1 cellular context compared by ENCODE assay signal in the genomic region with DNA sequence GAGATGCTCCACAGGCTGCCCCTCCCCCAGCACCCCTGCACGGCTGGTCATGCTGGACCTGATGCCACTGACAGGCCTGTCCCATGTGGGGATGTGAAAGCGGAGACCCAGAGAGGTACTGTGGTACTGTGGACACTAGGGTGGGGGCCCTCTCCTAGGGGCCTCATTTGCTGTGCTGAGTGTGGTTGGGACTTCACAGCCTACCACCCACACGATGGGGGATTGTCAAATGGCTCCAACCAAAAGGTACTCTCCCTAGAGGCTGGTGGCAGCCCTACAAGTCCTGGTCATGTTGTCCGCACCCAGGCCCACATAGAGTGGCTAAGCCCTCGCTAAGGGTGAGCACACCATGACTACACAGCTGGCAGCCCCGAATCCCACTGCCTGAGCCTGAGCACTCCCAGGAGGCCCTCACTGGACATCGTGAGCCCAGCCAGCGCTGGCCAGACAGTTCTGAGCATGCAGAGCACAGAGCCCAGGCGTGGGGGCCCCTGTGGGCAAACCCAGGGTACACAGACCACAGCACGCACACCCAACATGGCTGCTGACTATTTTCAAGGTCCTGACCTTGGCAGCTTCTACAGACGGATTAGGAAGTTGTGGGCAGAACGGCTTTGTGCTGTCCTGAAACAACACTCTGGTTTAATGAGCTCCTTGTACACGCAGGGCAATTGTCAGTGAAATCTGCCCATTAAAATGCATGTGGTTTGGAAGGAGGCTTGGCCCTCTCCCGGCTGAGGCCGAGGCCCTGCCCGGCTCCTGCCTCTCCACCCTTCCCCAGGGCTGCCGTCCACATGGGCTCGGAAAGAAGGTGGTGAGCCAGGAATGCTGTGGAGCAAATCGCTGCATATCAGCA.
TF ChIP-seq lines count a peak whose summit lies in the region.

No MANE protein-coding gene starts in this region.

TF ChIP-seq in HepG2, 621 proteins besides CTCF, POLR2A, EP300 and RAD21 (continued from another document and continues in another):
- TF ChIP-seq, protein P1, sequence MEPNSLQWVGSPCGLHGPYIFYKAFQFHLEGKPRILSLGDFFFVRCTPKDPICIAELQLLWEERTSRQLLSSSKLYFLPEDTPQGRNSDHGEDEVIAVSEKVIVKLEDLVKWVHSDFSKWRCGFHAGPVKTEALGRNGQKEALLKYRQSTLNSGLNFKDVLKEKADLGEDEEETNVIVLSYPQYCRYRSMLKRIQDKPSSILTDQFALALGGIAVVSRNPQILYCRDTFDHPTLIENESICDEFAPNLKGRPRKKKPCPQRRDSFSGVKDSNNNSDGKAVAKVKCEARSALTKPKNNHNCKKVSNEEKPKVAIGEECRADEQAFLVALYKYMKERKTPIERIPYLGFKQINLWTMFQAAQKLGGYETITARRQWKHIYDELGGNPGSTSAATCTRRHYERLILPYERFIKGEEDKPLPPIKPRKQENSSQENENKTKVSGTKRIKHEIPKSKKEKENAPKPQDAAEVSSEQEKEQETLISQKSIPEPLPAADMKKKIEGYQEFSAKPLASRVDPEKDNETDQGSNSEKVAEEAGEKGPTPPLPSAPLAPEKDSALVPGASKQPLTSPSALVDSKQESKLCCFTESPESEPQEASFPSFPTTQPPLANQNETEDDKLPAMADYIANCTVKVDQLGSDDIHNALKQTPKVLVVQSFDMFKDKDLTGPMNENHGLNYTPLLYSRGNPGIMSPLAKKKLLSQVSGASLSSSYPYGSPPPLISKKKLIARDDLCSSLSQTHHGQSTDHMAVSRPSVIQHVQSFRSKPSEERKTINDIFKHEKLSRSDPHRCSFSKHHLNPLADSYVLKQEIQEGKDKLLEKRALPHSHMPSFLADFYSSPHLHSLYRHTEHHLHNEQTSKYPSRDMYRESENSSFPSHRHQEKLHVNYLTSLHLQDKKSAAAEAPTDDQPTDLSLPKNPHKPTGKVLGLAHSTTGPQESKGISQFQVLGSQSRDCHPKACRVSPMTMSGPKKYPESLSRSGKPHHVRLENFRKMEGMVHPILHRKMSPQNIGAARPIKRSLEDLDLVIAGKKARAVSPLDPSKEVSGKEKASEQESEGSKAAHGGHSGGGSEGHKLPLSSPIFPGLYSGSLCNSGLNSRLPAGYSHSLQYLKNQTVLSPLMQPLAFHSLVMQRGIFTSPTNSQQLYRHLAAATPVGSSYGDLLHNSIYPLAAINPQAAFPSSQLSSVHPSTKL (CRISPR knock-in tag; IDR thresholded peaks at IDR 0.05): peak; percentile 27; the same call in 1 of the 2 replicates
- TF ChIP-seq ZNF543 (CRISPR knock-in tag; IDR thresholded peaks at IDR 0.05) (no peak), ZNF660 (CRISPR knock-in tag; IDR thresholded peaks at IDR 0.05; ENCODE audit: borderline replicate concordance, low read depth) (no peak), ZFP1 (CRISPR knock-in tag; IDR thresholded peaks at IDR 0.05) (no peak), ZNF225 (CRISPR knock-in tag; IDR thresholded peaks at IDR 0.05) (0 out of 2 replicates have a peak, but pooled peaks have one; percentile 51), ZFP36 (IDR thresholded peaks at IDR 0.05; ENCODE audit: borderline replicate concordance, low read depth, low read length, partially characterized antibody) (no peak), ZNF546 (CRISPR knock-in tag; conservative IDR thresholded peaks at IDR 0.05) (0 out of 2 replicates have a peak, but pooled peaks have one; percentile 26), MIXL1 (CRISPR knock-in tag; IDR thresholded peaks at IDR 0.05) (no peak), ZNF143 (CRISPR knock-in tag; IDR thresholded peaks at IDR 0.05) (no peak), IKZF1 (IDR thresholded peaks at IDR 0.05) (no peak), RXRA (CRISPR knock-in tag; IDR thresholded peaks at IDR 0.05) (no peak), ZMYM4 (CRISPR knock-in tag; IDR thresholded peaks at IDR 0.05) (peak; percentile 14; the same call in 1 of the 2 replicates), NR3C1 (CRISPR knock-in tag; IDR thresholded peaks at IDR 0.05) (no peak), NR2C2 (CRISPR knock-in tag; IDR thresholded peaks at IDR 0.05; ENCODE audit: borderline replicate concordance) (peak; percentile 21; the same call in 1 of the 2 replicates), TOE1 (CRISPR knock-in tag; IDR thresholded peaks at IDR 0.05) (no peak), SRF (IDR thresholded peaks at IDR 0.05; ENCODE audit: low read depth, low read length) (no peak), SIX1 (CRISPR knock-in tag; IDR thresholded peaks at IDR 0.05; ENCODE audit: borderline replicate concordance) (no peak), JUN (CRISPR knock-in tag; IDR thresholded peaks at IDR 0.05) (no peak), LCORL (IDR thresholded peaks at IDR 0.05) (no peak), LCORL (CRISPR knock-in tag; IDR thresholded peaks at IDR 0.05) (no peak), TEAD2 (CRISPR knock-in tag; IDR thresholded peaks at IDR 0.05) (0 out of 2 replicates have a peak, but pooled peaks have one; percentile 24), ARHGAP35 (CRISPR knock-in tag; IDR thresholded peaks at IDR 0.05; ENCODE audit: borderline replicate concordance) (peak; percentile 51; the same call in 1 of the 2 replicates), ZNF44 (CRISPR knock-in tag; IDR thresholded peaks at IDR 0.05) (no peak), ZNF3 (CRISPR knock-in tag; IDR thresholded peaks at IDR 0.05) (no peak), GABPA (IDR thresholded peaks at IDR 0.05; ENCODE audit: low read depth, low read length) (no peak), GABPA (CRISPR knock-in tag; IDR thresholded peaks at IDR 0.05; ENCODE audit: low read depth) (no peak), FOXA3 (CRISPR knock-in tag; IDR thresholded peaks at IDR 0.05) (0 out of 2 replicates have a peak, but pooled peaks have one; percentile 25), ESRRA (CRISPR knock-in tag; IDR thresholded peaks at IDR 0.05; ENCODE audit: low read depth) (peak; percentile 81), ZNF501 (CRISPR knock-in tag; IDR thresholded peaks at IDR 0.05) (0 out of 2 replicates have a peak, but pooled peaks have one; percentile 42), ZNF282 (IDR thresholded peaks at IDR 0.05; ENCODE audit: partially characterized antibody) (no peak), ZNF790 (CRISPR knock-in tag; IDR thresholded peaks at IDR 0.05; ENCODE audit: borderline replicate concordance) (no peak), SOX13 (IDR thresholded peaks at IDR 0.05) (no peak), SOX13 (CRISPR knock-in tag; conservative IDR thresholded peaks at IDR 0.05 in 1 of 2, IDR thresholded peaks at IDR 0.05 in 1 of 2) (peak in 1 of 2 experiments; percentile 25; a peak in 2 of 4 replicates), ZNF432 (CRISPR knock-in tag; IDR thresholded peaks at IDR 0.05; ENCODE audit: borderline replicate concordance) (no peak), DNMT1 (CRISPR knock-in tag; IDR thresholded peaks at IDR 0.05) (no peak), SNAI1 (CRISPR knock-in tag; IDR thresholded peaks at IDR 0.05; ENCODE audit: borderline replicate concordance) (no peak), TAF1 (CRISPR knock-in tag; IDR thresholded peaks at IDR 0.05) (0 out of 2 replicates have a peak, but pooled peaks have one; percentile 15), HNRNPK (IDR thresholded peaks at IDR 0.05; ENCODE audit: low read depth, low read length, poor library complexity, severe bottlenecking) (no peak), ZNF644 (CRISPR knock-in tag; IDR thresholded peaks at IDR 0.05; ENCODE audit: low read depth) (peak; percentile 33; the same call in 1 of the 2 replicates), FIP1L1 (IDR thresholded peaks at IDR 0.05; ENCODE audit: borderline replicate concordance, insufficient read depth, low read depth, low read length) (no peak), MED1 (CRISPR knock-in tag; IDR thresholded peaks at IDR 0.05) (0 out of 2 replicates have a peak, but pooled peaks have one; percentile 22), MAZ (IDR thresholded peaks at IDR 0.05; ENCODE audit: borderline replicate concordance, low read depth, low read length) (no peak), MAZ (CRISPR knock-in tag; IDR thresholded peaks at IDR 0.05; ENCODE audit: low read depth) (no peak), YY1 (IDR thresholded peaks at IDR 0.05; ENCODE audit: insufficient read depth, insufficient replicate concordance, low read depth, low read length) (peak; percentile 72), ZNF510 (CRISPR knock-in tag; IDR thresholded peaks at IDR 0.05; ENCODE audit: low read depth) (no peak), HDAC6 (IDR thresholded peaks at IDR 0.05; ENCODE audit: low read depth, low read length) (no peak)
- TF ChIP-seq, protein P2, sequence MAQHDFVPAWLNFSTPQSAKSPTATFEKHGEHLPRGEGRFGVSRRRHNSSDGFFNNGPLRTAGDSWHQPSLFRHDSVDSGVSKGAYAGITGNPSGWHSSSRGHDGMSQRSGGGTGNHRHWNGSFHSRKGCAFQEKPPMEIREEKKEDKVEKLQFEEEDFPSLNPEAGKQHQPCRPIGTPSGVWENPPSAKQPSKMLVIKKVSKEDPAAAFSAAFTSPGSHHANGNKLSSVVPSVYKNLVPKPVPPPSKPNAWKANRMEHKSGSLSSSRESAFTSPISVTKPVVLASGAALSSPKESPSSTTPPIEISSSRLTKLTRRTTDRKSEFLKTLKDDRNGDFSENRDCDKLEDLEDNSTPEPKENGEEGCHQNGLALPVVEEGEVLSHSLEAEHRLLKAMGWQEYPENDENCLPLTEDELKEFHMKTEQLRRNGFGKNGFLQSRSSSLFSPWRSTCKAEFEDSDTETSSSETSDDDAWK (CRISPR knock-in tag; IDR thresholded peaks at IDR 0.05): no peak
- TF ChIP-seq, protein P3, sequence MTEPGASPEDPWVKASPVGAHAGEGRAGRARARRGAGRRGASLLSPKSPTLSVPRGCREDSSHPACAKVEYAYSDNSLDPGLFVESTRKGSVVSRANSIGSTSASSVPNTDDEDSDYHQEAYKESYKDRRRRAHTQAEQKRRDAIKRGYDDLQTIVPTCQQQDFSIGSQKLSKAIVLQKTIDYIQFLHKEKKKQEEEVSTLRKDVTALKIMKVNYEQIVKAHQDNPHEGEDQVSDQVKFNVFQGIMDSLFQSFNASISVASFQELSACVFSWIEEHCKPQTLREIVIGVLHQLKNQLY (CRISPR knock-in tag; IDR thresholded peaks at IDR 0.05): no peak
- TF ChIP-seq, protein P4, sequence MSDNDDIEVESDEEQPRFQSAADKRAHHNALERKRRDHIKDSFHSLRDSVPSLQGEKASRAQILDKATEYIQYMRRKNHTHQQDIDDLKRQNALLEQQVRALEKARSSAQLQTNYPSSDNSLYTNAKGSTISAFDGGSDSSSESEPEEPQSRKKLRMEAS (IDR thresholded peaks at IDR 0.05): peak; percentile 70
- TF ChIP-seq, protein P5, sequence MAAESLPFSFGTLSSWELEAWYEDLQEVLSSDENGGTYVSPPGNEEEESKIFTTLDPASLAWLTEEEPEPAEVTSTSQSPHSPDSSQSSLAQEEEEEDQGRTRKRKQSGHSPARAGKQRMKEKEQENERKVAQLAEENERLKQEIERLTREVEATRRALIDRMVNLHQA (CRISPR knock-in tag; IDR thresholded peaks at IDR 0.05): no peak
- TF ChIP-seq, protein P6, sequence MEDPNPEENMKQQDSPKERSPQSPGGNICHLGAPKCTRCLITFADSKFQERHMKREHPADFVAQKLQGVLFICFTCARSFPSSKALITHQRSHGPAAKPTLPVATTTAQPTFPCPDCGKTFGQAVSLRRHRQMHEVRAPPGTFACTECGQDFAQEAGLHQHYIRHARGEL (CRISPR knock-in tag; IDR thresholded peaks at IDR 0.05): no peak
- TF ChIP-seq, protein P7, sequence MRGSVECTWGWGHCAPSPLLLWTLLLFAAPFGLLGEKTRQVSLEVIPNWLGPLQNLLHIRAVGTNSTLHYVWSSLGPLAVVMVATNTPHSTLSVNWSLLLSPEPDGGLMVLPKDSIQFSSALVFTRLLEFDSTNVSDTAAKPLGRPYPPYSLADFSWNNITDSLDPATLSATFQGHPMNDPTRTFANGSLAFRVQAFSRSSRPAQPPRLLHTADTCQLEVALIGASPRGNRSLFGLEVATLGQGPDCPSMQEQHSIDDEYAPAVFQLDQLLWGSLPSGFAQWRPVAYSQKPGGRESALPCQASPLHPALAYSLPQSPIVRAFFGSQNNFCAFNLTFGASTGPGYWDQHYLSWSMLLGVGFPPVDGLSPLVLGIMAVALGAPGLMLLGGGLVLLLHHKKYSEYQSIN (CRISPR knock-in tag; IDR thresholded peaks at IDR 0.05; ENCODE audit: borderline replicate concordance): no peak
- TF ChIP-seq, protein P8, sequence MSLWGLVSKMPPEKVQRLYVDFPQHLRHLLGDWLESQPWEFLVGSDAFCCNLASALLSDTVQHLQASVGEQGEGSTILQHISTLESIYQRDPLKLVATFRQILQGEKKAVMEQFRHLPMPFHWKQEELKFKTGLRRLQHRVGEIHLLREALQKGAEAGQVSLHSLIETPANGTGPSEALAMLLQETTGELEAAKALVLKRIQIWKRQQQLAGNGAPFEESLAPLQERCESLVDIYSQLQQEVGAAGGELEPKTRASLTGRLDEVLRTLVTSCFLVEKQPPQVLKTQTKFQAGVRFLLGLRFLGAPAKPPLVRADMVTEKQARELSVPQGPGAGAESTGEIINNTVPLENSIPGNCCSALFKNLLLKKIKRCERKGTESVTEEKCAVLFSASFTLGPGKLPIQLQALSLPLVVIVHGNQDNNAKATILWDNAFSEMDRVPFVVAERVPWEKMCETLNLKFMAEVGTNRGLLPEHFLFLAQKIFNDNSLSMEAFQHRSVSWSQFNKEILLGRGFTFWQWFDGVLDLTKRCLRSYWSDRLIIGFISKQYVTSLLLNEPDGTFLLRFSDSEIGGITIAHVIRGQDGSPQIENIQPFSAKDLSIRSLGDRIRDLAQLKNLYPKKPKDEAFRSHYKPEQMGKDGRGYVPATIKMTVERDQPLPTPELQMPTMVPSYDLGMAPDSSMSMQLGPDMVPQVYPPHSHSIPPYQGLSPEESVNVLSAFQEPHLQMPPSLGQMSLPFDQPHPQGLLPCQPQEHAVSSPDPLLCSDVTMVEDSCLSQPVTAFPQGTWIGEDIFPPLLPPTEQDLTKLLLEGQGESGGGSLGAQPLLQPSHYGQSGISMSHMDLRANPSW (CRISPR knock-in tag; IDR thresholded peaks at IDR 0.05; ENCODE audit: borderline replicate concordance): no peak
- TF ChIP-seq, protein P9, sequence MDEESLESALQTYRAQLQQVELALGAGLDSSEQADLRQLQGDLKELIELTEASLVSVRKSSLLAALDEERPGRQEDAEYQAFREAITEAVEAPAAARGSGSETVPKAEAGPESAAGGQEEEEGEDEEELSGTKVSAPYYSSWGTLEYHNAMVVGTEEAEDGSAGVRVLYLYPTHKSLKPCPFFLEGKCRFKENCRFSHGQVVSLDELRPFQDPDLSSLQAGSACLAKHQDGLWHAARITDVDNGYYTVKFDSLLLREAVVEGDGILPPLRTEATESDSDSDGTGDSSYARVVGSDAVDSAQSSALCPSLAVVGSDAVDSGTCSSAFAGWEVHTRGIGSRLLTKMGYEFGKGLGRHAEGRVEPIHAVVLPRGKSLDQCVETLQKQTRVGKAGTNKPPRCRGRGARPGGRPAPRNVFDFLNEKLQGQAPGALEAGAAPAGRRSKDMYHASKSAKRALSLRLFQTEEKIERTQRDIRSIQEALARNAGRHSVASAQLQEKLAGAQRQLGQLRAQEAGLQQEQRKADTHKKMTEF (CRISPR knock-in tag; IDR thresholded peaks at IDR 0.05): 0 out of 2 replicates have a peak, but pooled peaks have one; percentile 17
